Comparison of ENCODE assay signal across 22 cellular contexts in genomic region chr2:130263606-130264005, GRCh38.
"Had no signal": no experiment of that assay in that cellular context is flagged by ENCODE, and none has a peak within 500 bp of the region (broad histone marks: within the 10 kb centered on the region; RNA-seq: fewer than 3 reads in every experiment).

No MANE protein-coding gene starts in this region.

- H3K27me3 ChIP-seq: ascending aorta, body of pancreas had no signal

- H3K4me1 ChIP-seq: ascending aorta, body of pancreas, SJSA1 had no signal

- H3K4me3 ChIP-seq: ascending aorta, body of pancreas, SJSA1 had no signal

- H3K36me3 ChIP-seq: ascending aorta, SJSA1 had no signal

- H3K27ac ChIP-seq: ascending aorta, body of pancreas, SJSA1 had no signal

- H3K9me3 ChIP-seq: ascending aorta, body of pancreas, SJSA1 had no signal

- ATAC-seq: activated CD4-positive, CD25-positive, alpha-beta regulatory T cell treated with anti-CD3 and anti-CD28 coated beads, Interleukin-2, amount 50 U/mL, for 24 hours; activated naive CD4-positive, alpha-beta T cell treated with anti-CD3 and anti-CD28 coated beads, Interleukin-2, amount 50 U/mL, for 72 hours; activated naive CD8-positive, alpha-beta T cell treated with anti-CD3 and anti-CD28 coated beads, Interleukin-2, amount 50 U/mL, for 24 hours; activated T-cell treated with anti-CD3 and anti-CD28 coated beads, Interleukin-2, amount 50 U/mL, for 4 hours; body of pancreas; Right ventricle myocardium inferior had no signal

- FAIRE-seq: bronchial epithelial cell had no signal

- DNase-seq: activated CD4-positive, alpha-beta memory T cell treated with anti-CD3 and anti-CD28 coated beads for 36 hours; activated CD8-positive, alpha-beta memory T cell treated with anti-CD3 and anti-CD28 coated beads for 24 hours; activated effector memory CD4-positive, alpha-beta T cell treated with anti-CD3 and anti-CD28 coated beads, Interleukin-2, amount 50 U/mL, for 16 hours; activated naive CD4-positive, alpha-beta T cell treated with Interleukin-2 at 50 U/mL for 16 hours; activated naive CD8-positive, alpha-beta T cell treated with anti-CD3 and anti-CD28 coated beads, Interleukin-2, amount 50 U/mL, for 24 hours; activated T-cell treated with anti-CD3 and anti-CD28 coated beads, Interleukin-2, amount 50 U/mL, for 4 hours; amniotic stem cell; body of pancreas; central memory CD4-positive, alpha-beta T cell; NCI-H1048; NCI-H146; NCI-H187 treated with DMSO at 0.1 percent for 48 hours; NCI-H2081 treated with DMSO at 0.1 percent for 48 hours; NCI-H524; NCI-H748 treated with DMSO at 0.1 percent for 48 hours; RPMI8226 had no signal
